26 cellular contexts compared by ENCODE assay signal in the genomic region with DNA sequence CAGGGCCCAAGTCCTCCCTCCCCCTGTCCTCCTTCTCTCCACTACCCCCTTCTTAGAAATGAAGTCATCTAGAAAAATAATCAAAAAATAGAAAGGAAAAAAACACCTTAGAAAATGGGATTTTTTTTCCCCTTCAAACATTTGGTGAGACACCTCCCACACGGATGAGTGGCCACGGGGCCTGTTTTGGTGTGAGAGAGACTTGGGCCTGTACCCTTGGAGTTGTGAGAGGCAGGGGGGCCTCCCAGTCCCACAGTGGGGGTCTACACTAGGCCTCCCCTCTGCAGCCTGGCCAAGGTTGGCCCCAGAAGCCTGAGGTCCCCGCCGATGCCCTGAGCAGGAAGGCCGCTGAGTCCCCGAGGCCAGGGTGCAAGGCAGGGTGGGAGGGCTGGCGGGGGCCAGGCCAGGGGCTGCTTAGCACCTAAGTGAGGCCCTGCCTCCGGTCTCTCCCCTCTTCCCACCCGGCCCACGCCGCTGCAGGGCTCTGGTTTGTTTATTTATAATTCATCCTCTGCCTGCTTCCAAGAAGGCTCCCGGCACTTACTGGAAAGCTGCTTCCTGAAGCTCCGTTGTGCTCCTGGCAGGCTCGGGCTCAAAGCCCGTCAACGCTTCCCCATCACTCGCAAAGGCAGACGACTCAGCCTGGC. TPM values are rescaled to one million over a fixed set of nuclear protein-coding genes. Genes with fewer than 3 reads are reported as not detected.
DNase-seq lines count a peak whose midpoint lies in the region; ATAC-seq and TF ChIP-seq lines count a peak whose summit lies in the region.
"Had no signal": no experiment of that assay in that cellular context is flagged by ENCODE, and none has a peak within 500 bp of the region (broad histone marks: within the 10 kb centered on the region; RNA-seq: fewer than 3 reads in every experiment).

No MANE protein-coding gene starts in this region.

- H3K27ac ChIP-seq in cingulate gyrus (ENCODE audit: low read depth, low read length) (peak overlapping the region; percentile 63), tibial artery (peak overlapping the region; percentile 38 to 60)
- H3K27ac ChIP-seq: breast epithelium, coronary artery, suprapubic skin had no signal

- H3K9me3 ChIP-seq in NT2/D1 (ENCODE audit: insufficient read depth, low read length): no peaks in the 10 kb centered on the region
- no peaks in the 10 kb centered on the region for H3K9me3 ChIP-seq in tibial artery
- H3K9me3 ChIP-seq: breast epithelium, SK-N-SH, suprapubic skin had no signal

- intact Hi-C loops in tibial artery (cut with DNase I; ENCODE audit: low total_unique reads): no loop called here

- peak overlapping the region; percentile 78 for H3K27ac Mint-ChIP-seq in neural crest cell (ENCODE audit: unreplicated experiment)
- H3K27ac Mint-ChIP-seq in activated naive CD4-positive, alpha-beta T cell treated with anti-CD3 and anti-CD28 coated beads, Interleukin-2, amount 50 U/mL, for 72 hours: peak overlapping the region in 1 of 2 donors; percentile 86
- H3K27ac Mint-ChIP-seq: activated CD4-positive, alpha-beta memory T cell treated with anti-CD3 and anti-CD28 coated beads, Interleukin-2, amount 10 ng/mL, durations not matched to agents 7 days and 5 days; activated naive CD8-positive, alpha-beta T cell treated with anti-CD3 and anti-CD28 coated beads, Interleukin-2, amount 50 U/mL, for 24 hours had no signal

- H3K27me3 Mint-ChIP-seq in neural crest cell (ENCODE audit: low read depth): no peaks in the 10 kb centered on the region
- H3K27me3 Mint-ChIP-seq: activated CD4-positive, alpha-beta memory T cell treated with anti-CD3 and anti-CD28 coated beads, Interleukin-2, amount 10 ng/mL, durations not matched to agents 7 days and 5 days; activated naive CD8-positive, alpha-beta T cell treated with anti-CD3 and anti-CD28 coated beads, Interleukin-2, amount 50 U/mL, for 24 hours; naive thymus-derived CD8-positive, alpha-beta T cell had no signal

- H3K4me1 ChIP-seq in NT2/D1 (ENCODE audit: insufficient read depth, insufficient read length): peaks cover 15% of the 10 kb centered on the region
- H3K4me1 ChIP-seq in tibial artery: peaks cover 5 to 23% (median 18%) of the 10 kb centered on the region in 4 donors
- H3K4me1 ChIP-seq: breast epithelium had no signal

- DNase-seq in NT2/D1 (ENCODE audit: low read depth, low spot score) (no peak), neural crest cell (ENCODE audit: low read depth, low spot score) (no peak), tibial artery (no peak), germinal center (ENCODE audit: low spot score) (no peak)
- no peak for DNase-seq in activated naive CD4-positive, alpha-beta T cell treated with anti-CD3 and anti-CD28 coated beads, Interleukin-2, amount 50 U/mL, for 72 hours (ENCODE audit: low spot score in 2 of 2)
- no peak for DNase-seq in stimulated activated CD4-positive, alpha-beta T cell treated with anti-CD3 and anti-CD28 coated beads, Interleukin-2, amount 100 ng/mL, for 48 hours
- DNase-seq: activated CD4-positive, alpha-beta memory T cell treated with anti-CD3 and anti-CD28 coated beads, Interleukin-2, amount 10 ng/mL, durations not matched to agents 7 days and 5 days; activated effector memory CD4-positive, alpha-beta T cell treated with anti-CD3 and anti-CD28 coated beads, Interleukin-2, amount 50 U/mL, for 16 hours; activated naive CD8-positive, alpha-beta T cell treated with anti-CD3 and anti-CD28 coated beads, Interleukin-2, amount 50 U/mL, for 24 hours; activated T-cell treated with anti-CD3 and anti-CD28 coated beads for 4 hours; AML-193; CD8-positive, alpha-beta memory T cell; GOT3; head of caudate nucleus; left colon; naive thymus-derived CD8-positive, alpha-beta T cell; NCI-H1092 treated with DMSO at 0.1 percent for 48 hours; NCI-H2029; NK-92 treated with Interleukin-12 subunit alpha and Interleukin-12 subunit beta, amount 100 ng/mL, for 24 hours; SK-N-SH had no signal

- H3K4me3 Mint-ChIP-seq in neural crest cell: peak overlapping the region; percentile 62
- H3K4me3 Mint-ChIP-seq: activated CD4-positive, alpha-beta memory T cell treated with anti-CD3 and anti-CD28 coated beads, Interleukin-2, amount 10 ng/mL, durations not matched to agents 7 days and 5 days; activated naive CD8-positive, alpha-beta T cell treated with anti-CD3 and anti-CD28 coated beads, Interleukin-2, amount 50 U/mL, for 24 hours had no signal

- no peaks in the 10 kb centered on the region for H3K9me3 Mint-ChIP-seq in neural crest cell
- no peaks in the 10 kb centered on the region for H3K9me3 Mint-ChIP-seq in activated naive CD4-positive, alpha-beta T cell treated with anti-CD3 and anti-CD28 coated beads, Interleukin-2, amount 50 U/mL, for 72 hours
- H3K9me3 Mint-ChIP-seq: activated CD4-positive, alpha-beta memory T cell treated with anti-CD3 and anti-CD28 coated beads, Interleukin-2, amount 10 ng/mL, durations not matched to agents 7 days and 5 days; activated naive CD8-positive, alpha-beta T cell treated with anti-CD3 and anti-CD28 coated beads, Interleukin-2, amount 50 U/mL, for 24 hours; CD8-positive, alpha-beta memory T cell; naive thymus-derived CD8-positive, alpha-beta T cell had no signal

- no peaks in the 10 kb centered on the region for H3K27me3 ChIP-seq in NT2/D1 (ENCODE audit: insufficient read depth, insufficient read length)
- no peaks in the 10 kb centered on the region for H3K27me3 ChIP-seq in tibial artery
- H3K27me3 ChIP-seq: breast epithelium, suprapubic skin had no signal

- no peak for TF ChIP-seq CTCF in neural crest cell (conservative IDR thresholded peaks at IDR 0.05)
- TF ChIP-seq CTCF in tibial artery (IDR thresholded peaks at IDR 0.05): no peak

- no peak for ATAC-seq in activated naive CD4-positive, alpha-beta T cell treated with anti-CD3 and anti-CD28 coated beads, Interleukin-2, amount 50 U/mL, for 72 hours
- ATAC-seq: activated naive CD8-positive, alpha-beta T cell treated with anti-CD3 and anti-CD28 coated beads, Interleukin-2, amount 50 U/mL, for 24 hours; HepG2; left colon; naive thymus-derived CD8-positive, alpha-beta T cell had no signal

- H3K36me3 ChIP-seq in NT2/D1 (ENCODE audit: insufficient read depth, insufficient read length, low read length) (no peaks in the 10 kb centered on the region), tibial artery (no peaks in the 10 kb centered on the region)
- H3K36me3 ChIP-seq: breast epithelium, suprapubic skin had no signal

- peaks cover 13% of the 10 kb centered on the region for H3K4me1 Mint-ChIP-seq in neural crest cell

- no peaks in the 10 kb centered on the region for H3K36me3 Mint-ChIP-seq in neural crest cell (ENCODE audit: low read depth)
- peaks cover 8 to 9% of the 10 kb centered on the region in 2 donors for H3K36me3 Mint-ChIP-seq in activated naive CD4-positive, alpha-beta T cell treated with anti-CD3 and anti-CD28 coated beads, Interleukin-2, amount 50 U/mL, for 72 hours
- H3K36me3 Mint-ChIP-seq: CD8-positive, alpha-beta memory T cell; naive thymus-derived CD8-positive, alpha-beta T cell had no signal

- H3K9ac ChIP-seq in NT2/D1 (ENCODE audit: insufficient read length, low read depth): peak overlapping the region; percentile 17
- H3K9ac ChIP-seq: SK-N-SH had no signal

- H3K4me3 ChIP-seq in NT2/D1 (ENCODE audit: insufficient read length, low read depth) (no peak overlapping the region), tibial artery (no peak overlapping the region)
- H3K4me3 ChIP-seq: breast epithelium, coronary artery, suprapubic skin had no signal

RNA-seq across cellular contexts. Expression of a gene that starts 26.4 kb away (rescaled TPM):
- total RNA-seq in neural crest cell: 1.6 and 1.9 TPM in 2 replicates
- 100 to 1,000 TPM in 1 of 2 donors, 10 to 100 TPM in 1; 23.0 to 135 TPM for total RNA-seq in activated naive CD4-positive, alpha-beta T cell treated with anti-CD3 and anti-CD28 coated beads, Interleukin-2, amount 50 U/mL, for 72 hours
- total RNA-seq: HepG2; mesenteric fat pad; naive thymus-derived CD8-positive, alpha-beta T cell had no signal

RNA-seq across cellular contexts. Expression of a gene that starts 35.1 kb away (rescaled TPM):
- total RNA-seq in neural crest cell: 34.9 and 38.0 TPM in 2 replicates
- total RNA-seq in activated naive CD4-positive, alpha-beta T cell treated with anti-CD3 and anti-CD28 coated beads, Interleukin-2, amount 50 U/mL, for 72 hours: 10 to 100 TPM in 1 of 2 donors, 1 to 10 TPM in 1; 8.8 to 13.0 TPM
